In genomic region chr1:82542141-82542540, GRCh38 we compare ENCODE assay signal across 21 cellular contexts.
A peak's percentile ranks its signal among the peaks of the same experiment; 100 is the strongest.
DNase-seq lines count a peak whose midpoint lies in the region; ATAC-seq and TF ChIP-seq lines count a peak whose summit lies in the region.
"Had no signal": no experiment of that assay in that cellular context is flagged by ENCODE, and none has a peak within 500 bp of the region (broad histone marks: within the 10 kb centered on the region; RNA-seq: fewer than 3 reads in every experiment).

No MANE protein-coding gene starts in this region.

- TF ChIP-seq CTCF in choroid plexus epithelial cell (conservative IDR thresholded peaks at IDR 0.05; ENCODE audit: low read depth, low read length), result no peak

- in situ Hi-C loops in SK-MEL-5 (cut with HindIII; ENCODE audit: low pct_unique_long_range_greater_than_20kb, low sequenced_read_pairs), result no loop called here

- peak; percentile 51 for DNase-seq in SK-MEL-5 (ENCODE audit: low read depth, low spot score)
- DNase-seq in choroid plexus epithelial cell (ENCODE audit: low read depth), result peak; percentile 7
- no peak for DNase-seq in stimulated activated CD4-positive, alpha-beta T cell treated with anti-CD3 and anti-CD28 coated beads, Interleukin-2, amount 100 ng/mL, for 24 hours
- DNase-seq: 8988T; ACHN; BE2C; C1 segment of cervical spinal cord; CD4-positive, alpha-beta memory T cell; CD4-positive, CD25-positive, alpha-beta regulatory T cell; CD8-positive, alpha-beta memory T cell; COR-L47; DMS 273 treated with DMSO at 0.1 percent for 48 hours; DMS153; DMS53; DMS79; DND-41; GDM1 had no signal

- ATAC-seq in HG02571 (IDR thresholded peaks at IDR 0.05; ENCODE audit: unreplicated experiment), result no peak
- no peak for ATAC-seq in GM21576 (IDR thresholded peaks at IDR 0.05; ENCODE audit: unreplicated experiment)
- ATAC-seq: GM12878 had no signal

- no peak overlapping the region for H3K4me3 ChIP-seq in choroid plexus epithelial cell (ENCODE audit: low read depth, low read length)
- H3K4me3 ChIP-seq: BLaER1, GM12878 had no signal

Comparison
In these comparisons a context has a peak if more than half of its experiments do, and no peak if none do; other contexts are left out.
1. DNase-seq: peak in SK-MEL-5 (single experiment) and choroid plexus epithelial cell (single experiment); none in stimulated activated CD4-positive, alpha-beta T cell treated with anti-CD3 and anti-CD28 coated beads, Interleukin-2, amount 100 ng/mL, for 24 hours (0 of 2).